ENCODE assay signal across 11 cellular contexts in the genomic region with DNA sequence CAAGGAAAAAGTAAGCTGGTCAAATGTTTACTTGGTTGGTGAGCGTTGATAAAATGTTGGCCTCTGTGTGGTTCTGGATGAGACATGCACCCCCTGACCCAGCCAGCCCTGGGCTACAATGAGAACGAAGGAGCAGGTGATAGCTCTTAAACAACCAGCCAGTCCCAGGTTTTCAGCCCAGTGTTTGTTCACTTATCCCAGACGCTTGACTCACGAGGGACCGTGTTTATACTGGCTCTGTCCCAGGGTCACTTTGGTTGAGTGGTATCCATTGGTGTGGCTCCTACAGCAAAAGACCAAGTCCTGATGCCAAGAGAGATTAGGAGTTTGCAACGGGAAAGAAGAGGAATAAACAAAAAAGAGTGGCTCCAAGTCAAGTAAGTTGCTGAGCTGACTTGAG.
DNase-seq lines count a peak whose midpoint lies in the region; ATAC-seq and TF ChIP-seq lines count a peak whose summit lies in the region.
"Had no signal": no experiment of that assay in that cellular context is flagged by ENCODE, and none has a peak within 500 bp of the region (broad histone marks: within the 10 kb centered on the region; RNA-seq: fewer than 3 reads in every experiment).

No MANE protein-coding gene starts in this region.

- H3K4me3 ChIP-seq in fibroblast of villous mesenchyme (ENCODE audit: low read depth, low read length) = no peak overlapping the region

- DNase-seq in DMS53 (lab: John Stamatoyannopoulos, UW) (peak; percentile 52), DMS53 treated with DMSO at 0.1 percent for 48 hours (lab: John Stamatoyannopoulos, UW; ENCODE audit: unreplicated experiment) (no peak), SHP77 treated with DMSO at 0.1 percent for 48 hours (lab: John Stamatoyannopoulos, UW) (peak; percentile 89), fibroblast of villous mesenchyme (ENCODE audit: low read depth) (peak; percentile 45), stromal cell of bone marrow (ENCODE audit: low read depth) (peak; percentile 74), occipital lobe (lab: John Stamatoyannopoulos, UW) (no peak)
- no peak for DNase-seq in activated CD4-positive, CD25-positive, alpha-beta regulatory T cell treated with anti-CD3 and anti-CD28 coated beads, Interleukin-2, amount 50 U/mL, for 72 hours
- DNase-seq: activated CD4-positive, alpha-beta T cell treated with anti-CD3 and anti-CD28 coated beads, Interleukin-2, amount 10 ng/mL, durations not matched to agents 7 days and 5 days; DND-41; NCI-H2227 treated with DMSO at 0.1 percent for 48 hours had no signal

- ATAC-seq in HG03039 (IDR thresholded peaks at IDR 0.05; ENCODE audit: unreplicated experiment) = no peak

- no peak for TF ChIP-seq CTCF in fibroblast of villous mesenchyme (IDR thresholded peaks at IDR 0.05; ENCODE audit: insufficient read depth, low read depth, low read length)

Comparison
In these comparisons a context has a peak if more than half of its experiments do, and no peak if none do; other contexts are left out.
1. DNase-seq: peak in DMS53 (single experiment), SHP77 treated with DMSO at 0.1 percent for 48 hours (single experiment), fibroblast of villous mesenchyme (single experiment) and stromal cell of bone marrow (single experiment); none in DMS53 treated with DMSO at 0.1 percent for 48 hours (single experiment), activated CD4-positive, CD25-positive, alpha-beta regulatory T cell treated with anti-CD3 and anti-CD28 coated beads, Interleukin-2, amount 50 U/mL, for 72 hours (single experiment) and occipital lobe (single experiment).